ENCODE assay signal across 11 cellular contexts in the genomic region with DNA sequence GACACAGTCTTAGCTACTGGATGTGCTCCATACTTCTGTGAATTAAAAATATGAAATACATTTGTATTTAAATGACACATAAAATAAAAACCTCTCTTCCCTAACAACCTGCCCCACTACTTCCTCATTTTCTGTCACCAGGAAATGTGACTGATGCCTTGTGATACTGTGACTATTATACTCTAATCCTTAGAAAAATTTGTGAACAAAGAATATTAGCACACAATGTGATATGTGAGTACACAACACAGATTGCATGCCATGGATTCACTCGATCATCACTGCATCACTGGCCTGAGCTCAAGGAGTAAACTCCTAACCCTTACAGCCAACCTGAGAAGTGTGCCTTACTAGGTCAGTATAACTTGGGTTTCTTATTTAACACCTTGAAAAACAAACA.
A peak's percentile ranks its signal among the peaks of the same experiment; 100 is the strongest.
DNase-seq lines count a peak whose midpoint lies in the region; ATAC-seq and TF ChIP-seq lines count a peak whose summit lies in the region.
"Had no signal": no experiment of that assay in that cellular context is flagged by ENCODE, and none has a peak within 500 bp of the region (broad histone marks: within the 10 kb centered on the region; RNA-seq: fewer than 3 reads in every experiment).

No MANE protein-coding gene starts in this region.

- no peaks in the 10 kb centered on the region for H3K36me3 ChIP-seq in esophagus squamous epithelium

- WGBS in esophagus squamous epithelium, 2 donors = 31 to 58% methylated on average over 1 of the region's 1 CpG

- no peak overlapping the region for H3K4me3 ChIP-seq in esophagus squamous epithelium

- H3K27me3 Mint-ChIP-seq in stimulated activated naive CD8-positive, alpha-beta T cell treated with anti-CD3 and anti-CD28 coated beads, Interleukin-15, Interleukin-2, amounts not matched to agents 100 ng/mL and 50 ng/mL, for 24 hours = no peaks in the 10 kb centered on the region
- H3K27me3 Mint-ChIP-seq: progenitor cell of endocrine pancreas had no signal

- no peaks in the 10 kb centered on the region for H3K27me3 ChIP-seq in esophagus squamous epithelium

- no peak for ATAC-seq in stimulated activated naive CD8-positive, alpha-beta T cell treated with anti-CD3 and anti-CD28 coated beads, Interleukin-15, Interleukin-2, amounts not matched to agents 100 U/mL and 50 U/mL, for 24 hours
- ATAC-seq in GM21360 (IDR thresholded peaks at IDR 0.05; ENCODE audit: unreplicated experiment) = no peak

- no peaks in the 10 kb centered on the region for H3K9me3 Mint-ChIP-seq in stimulated activated naive CD8-positive, alpha-beta T cell treated with anti-CD3 and anti-CD28 coated beads, Interleukin-15, Interleukin-2, amounts not matched to agents 100 ng/mL and 50 ng/mL, for 24 hours
- H3K9me3 Mint-ChIP-seq: activated T-helper 2 cell treated with anti-CD3 and anti-CD28 coated beads, Interferon-gamma antibody, Interleukin-2, Interleukin-4, amounts not matched to agents 10 μg/mL and 5 μg/mL and 100 μg/mL, durations not matched to agents 14 hours and 24 hours and 36 hours had no signal

- intact Hi-C loops in esophagus squamous epithelium (cut with DNase I) = no loop called here

- TF ChIP-seq CTCF in esophagus squamous epithelium (IDR thresholded peaks at IDR 0.05) = no peak

- no peaks in the 10 kb centered on the region for H3K9me3 ChIP-seq in esophagus squamous epithelium

- peak overlapping the region; percentile 52 for H3K27ac Mint-ChIP-seq in stimulated activated naive CD8-positive, alpha-beta T cell treated with anti-CD3 and anti-CD28 coated beads, Interleukin-15, Interleukin-2, amounts not matched to agents 100 ng/mL and 50 ng/mL, for 24 hours
- H3K27ac Mint-ChIP-seq: progenitor cell of endocrine pancreas had no signal

- H3K36me3 Mint-ChIP-seq in stimulated activated naive CD8-positive, alpha-beta T cell treated with anti-CD3 and anti-CD28 coated beads, Interleukin-15, Interleukin-2, amounts not matched to agents 100 ng/mL and 50 ng/mL, for 24 hours (ENCODE audit: low read depth) = no peaks in the 10 kb centered on the region

- TF ChIP-seq POLR2A in esophagus squamous epithelium (IDR thresholded peaks at IDR 0.05) = no peak

- peaks cover 29% of the 10 kb centered on the region for H3K4me1 Mint-ChIP-seq in stimulated activated naive CD8-positive, alpha-beta T cell treated with anti-CD3 and anti-CD28 coated beads, Interleukin-15, Interleukin-2, amounts not matched to agents 100 ng/mL and 50 ng/mL, for 24 hours (ENCODE audit: low read depth)

- H3K27ac ChIP-seq in esophagus squamous epithelium = peak overlapping the region; percentile 36 to 75 (median 62)

- no peak for DNase-seq in stimulated activated naive CD8-positive, alpha-beta T cell treated with anti-CD3 and anti-CD28 coated beads, Interleukin-15, Interleukin-2, amounts not matched to agents 100 U/mL and 50 U/mL, for 24 hours
- peak; percentile 29 for DNase-seq in RPMI8226
- no peak for DNase-seq in esophagus squamous epithelium (lab: John Stamatoyannopoulos, UW)
- no peak for DNase-seq in NCI-H1092 treated with DMSO at 0.1 percent for 48 hours (lab: John Stamatoyannopoulos, UW)
- no peak for DNase-seq in stimulated activated naive CD4-positive, alpha-beta T cell (lab: John Stamatoyannopoulos, UW)
- no peak for DNase-seq in stimulated activated CD4-positive, alpha-beta T cell treated with anti-CD3 and anti-CD28 coated beads, Interleukin-2, amount 100 ng/mL, for 24 hours
- DNase-seq: NCI-H2107 had no signal

- H3K4me1 ChIP-seq in esophagus squamous epithelium = peaks cover 17 to 43% (median 20%) of the 10 kb centered on the region in 3 donors

- no peak overlapping the region for H3K4me3 Mint-ChIP-seq in stimulated activated naive CD8-positive, alpha-beta T cell treated with anti-CD3 and anti-CD28 coated beads, Interleukin-15, Interleukin-2, amounts not matched to agents 100 ng/mL and 50 ng/mL, for 24 hours
